ENCODE assay signal across 14 cellular contexts in genomic region chr13:19071161-19071936, GRCh38.
DNase-seq lines count a peak whose midpoint lies in the region; ATAC-seq and TF ChIP-seq lines count a peak whose summit lies in the region.
"Had no signal": no experiment of that assay in that cellular context is flagged by ENCODE, and none has a peak within 500 bp of the region (broad histone marks: within the 10 kb centered on the region; RNA-seq: fewer than 3 reads in every experiment).

No MANE protein-coding gene starts in this region.

- no peaks in the 10 kb centered on the region for H3K4me1 Mint-ChIP-seq in chondrocyte (ENCODE audit: low read depth)
- H3K4me1 Mint-ChIP-seq: CD8-positive, alpha-beta memory T cell had no signal

- no peak overlapping the region for H3K4me3 Mint-ChIP-seq in chondrocyte (ENCODE audit: unreplicated experiment)
- H3K4me3 Mint-ChIP-seq: CD8-positive, alpha-beta memory T cell had no signal

- H3K27me3 ChIP-seq in HUES48 (ENCODE audit: control insufficient read depth, insufficient read depth, low read length) (no peaks in the 10 kb centered on the region), lung (ENCODE audit: control insufficient read depth, insufficient read depth) (no peaks in the 10 kb centered on the region)
- H3K27me3 ChIP-seq: BLaER1 had no signal

- ATAC-seq in lung (ENCODE audit: insufficient read depth, low FRiP score) = peak; percentile 3
- no peak for ATAC-seq in HG02763 (IDR thresholded peaks at IDR 0.05; ENCODE audit: unreplicated experiment)
- ATAC-seq: A549, K562 had no signal

- H3K36me3 ChIP-seq in HUES48 (ENCODE audit: control insufficient read depth, insufficient read depth, low read length) = no peaks in the 10 kb centered on the region
- no peaks in the 10 kb centered on the region for H3K36me3 ChIP-seq in lung (ENCODE audit: control insufficient read depth in 2 of 2, insufficient read depth in 2 of 2, low read length in 2 of 2)
- H3K36me3 ChIP-seq: BLaER1 had no signal

- peaks cover 91% of the 10 kb centered on the region for H3K9me3 ChIP-seq in HUES48 (ENCODE audit: control insufficient read depth, insufficient read depth, low read length)
- H3K9me3 ChIP-seq in lung (ENCODE audit: control insufficient read depth in 2 of 2, insufficient read depth in 1 of 2, low read length in 1 of 2) = peaks cover 0 to 7% of the 10 kb centered on the region in 2 donors
- H3K9me3 ChIP-seq: A549, BLaER1, Caco-2 had no signal

- DNase-seq in chondrocyte (ENCODE audit: low spot score) (peak; percentile 81), lung (ENCODE audit: low spot score) (no peak), ureter (ENCODE audit: low spot score) (peak; percentile 28), NCI-H345 treated with DMSO at 0.1 percent for 48 hours (lab: John Stamatoyannopoulos, UW; ENCODE audit: unreplicated experiment) (no peak), caudate nucleus (lab: John Stamatoyannopoulos, UW) (no peak)
- DNase-seq: Caco-2; CD8-positive, alpha-beta memory T cell; GF-D8; GM23248 had no signal

- H3K36me3 Mint-ChIP-seq in chondrocyte (ENCODE audit: low read depth) = peaks cover 2% of the 10 kb centered on the region
- H3K36me3 Mint-ChIP-seq: CD8-positive, alpha-beta memory T cell had no signal

- H3K9ac ChIP-seq in HUES48 (ENCODE audit: low read depth, low read length) = no peak overlapping the region
- H3K9ac ChIP-seq: BLaER1, GM23248 had no signal

- 80 to 89% methylated on average over 10 to 11 of the region's 11 CpGs for WGBS in lung, 2 donors

- H3K27me3 Mint-ChIP-seq in chondrocyte (ENCODE audit: low read depth) = no peaks in the 10 kb centered on the region
- H3K27me3 Mint-ChIP-seq: CD8-positive, alpha-beta memory T cell had no signal

- H3K4me1 ChIP-seq in HUES48 (ENCODE audit: control insufficient read depth, insufficient read depth, low read length) (no peaks in the 10 kb centered on the region), lung (ENCODE audit: control insufficient read depth in 2 of 2, insufficient read depth in 2 of 2, low read length in 2 of 2) (no peaks in the 10 kb centered on the region)
- H3K4me1 ChIP-seq: A549, BLaER1, Caco-2 had no signal

- H3K4me3 ChIP-seq in HUES48 (ENCODE audit: low read depth, low read length) = peak overlapping the region; percentile 35; the same call in 1 of the 2 replicates
- no peak overlapping the region for H3K4me3 ChIP-seq in lung
- H3K4me3 ChIP-seq: A549, BLaER1, GM23248, K562 had no signal

- no peak overlapping the region for H3K27ac ChIP-seq in HUES48 (ENCODE audit: low read depth, low read length)
- H3K27ac ChIP-seq in lung (ENCODE audit: low read depth in 1 of 2, low read length in 1 of 2) = no peak overlapping the region
- H3K27ac ChIP-seq in caudate nucleus (ENCODE audit: low read depth, low read length) = no peak overlapping the region
- H3K27ac ChIP-seq: A549, BLaER1, GM23248 had no signal

- no peak for TF ChIP-seq CTCF in chondrocyte (IDR thresholded peaks at IDR 0.05)
- no peak for TF ChIP-seq CTCF in lung (IDR thresholded peaks at IDR 0.05; ENCODE audit: control extremely low read depth, extremely low read depth)

- H3K9me3 Mint-ChIP-seq in chondrocyte (ENCODE audit: low read depth) = peaks cover 28% of the 10 kb centered on the region

- no peak overlapping the region for H3K27ac Mint-ChIP-seq in chondrocyte (ENCODE audit: unreplicated experiment)
- H3K27ac Mint-ChIP-seq: CD8-positive, alpha-beta memory T cell had no signal

Comparison
In these comparisons a context has a peak if more than half of its experiments do, and no peak if none do; other contexts are left out.
1. DNase-seq: peak in chondrocyte (single experiment) and ureter (single experiment); none in lung (single experiment), NCI-H345 treated with DMSO at 0.1 percent for 48 hours (single experiment) and caudate nucleus (0 of 61).